ENCODE assay signal across 8 cellular contexts in the genomic region with DNA sequence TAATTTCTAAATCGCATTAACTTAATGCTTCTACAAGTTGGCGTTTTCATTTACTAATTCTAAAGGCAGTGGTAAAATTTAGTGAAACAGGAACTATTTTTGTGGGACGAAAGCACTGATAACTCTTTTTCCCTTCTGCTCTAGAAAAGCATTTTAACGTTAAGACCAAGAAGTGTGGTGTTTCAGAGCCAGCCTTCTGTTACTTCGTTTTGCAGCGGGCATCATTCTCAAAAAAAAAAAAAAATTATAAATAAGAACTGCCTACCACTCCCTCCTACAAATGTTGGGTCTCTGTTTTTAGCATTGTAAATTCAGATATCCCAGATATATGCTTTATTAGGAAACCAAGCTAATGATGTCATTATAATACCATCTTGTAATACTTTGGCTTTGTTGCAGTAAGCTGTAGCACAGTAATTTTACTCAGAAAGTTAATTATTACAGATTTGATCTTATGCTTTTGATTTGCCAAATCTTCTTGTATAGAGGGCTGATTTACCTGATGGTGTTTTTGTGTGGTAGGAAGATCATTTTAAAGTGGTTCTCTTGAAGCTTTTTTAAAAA. TPM values are rescaled to one million over a fixed set of nuclear protein-coding genes. Genes with fewer than 3 reads are reported as not detected.
DNase-seq lines count a peak whose midpoint lies in the region; ATAC-seq and TF ChIP-seq lines count a peak whose summit lies in the region.

No MANE protein-coding gene starts in this region.

- DNase-seq in BE2C = no peak
- DNase-seq in naive thymus-derived CD4-positive, alpha-beta T cell = peak in 1 of 9 donors; percentile 13
- DNase-seq in COLO829 (ENCODE audit: low spot score) = no peak
- DNase-seq in EL = no peak

- H3K27me3 Mint-ChIP-seq in IgD-negative memory B cell = no peaks in the 10 kb centered on the region
- H3K27me3 Mint-ChIP-seq in naive thymus-derived CD4-positive, alpha-beta T cell = no peaks in the 10 kb centered on the region

- peaks cover 3% of the 10 kb centered on the region for H3K36me3 Mint-ChIP-seq in IgD-negative memory B cell
- H3K36me3 Mint-ChIP-seq in naive thymus-derived CD4-positive, alpha-beta T cell = peaks cover 0 to 21% (median 0%) of the 10 kb centered on the region in 5 donors

- peak overlapping the region; percentile 23 for H3K27ac ChIP-seq in cingulate gyrus (ENCODE audit: low read depth, low read length)
- peak overlapping the region; percentile 97 for H3K27ac ChIP-seq in naive thymus-derived CD4-positive, alpha-beta T cell (ENCODE audit: low read depth, low read length)

- no peaks in the 10 kb centered on the region for H3K36me3 ChIP-seq in BE2C
- H3K36me3 ChIP-seq in naive thymus-derived CD4-positive, alpha-beta T cell (ENCODE audit: control insufficient read depth in 2 of 3, insufficient read depth in 3 of 3, low read length in 3 of 3) = peaks cover 0 to 4% (median 0%) of the 10 kb centered on the region in 3 experiments

- CTCF ChIA-PET in naive thymus-derived CD4-positive, alpha-beta T cell (lab: Charles Lee) = interaction anchor here (0.9 to 1.6 kb wide), 2 partner anchors 42 to 82 kb away, joined by 3 to 5 read pairs; no protein-coding TSS in a partner anchor

- H3K4me1 ChIP-seq in BE2C = peaks cover 2% of the 10 kb centered on the region; the same call in 1 of the 2 replicates
- H3K4me1 ChIP-seq in naive thymus-derived CD4-positive, alpha-beta T cell (ENCODE audit: control insufficient read depth in 2 of 2, insufficient read depth in 2 of 2, low read length in 2 of 2) = peaks cover 21 to 29% of the 10 kb centered on the region in 2 donors

- POLR2A ChIA-PET in naive thymus-derived CD4-positive, alpha-beta T cell (lab: Charles Lee) = interaction anchor here (0.6 to 2.4 kb wide), 5 partner anchors 14 to 1383 kb away, joined by 3 to 22 read pairs (median 5); no protein-coding TSS in a partner anchor

- H3K4me3 ChIP-seq in BE2C (ENCODE audit: low read depth, low read length) = peak overlapping the region; percentile 95
- peak overlapping the region; percentile 67 for H3K4me3 ChIP-seq in naive thymus-derived CD4-positive, alpha-beta T cell (ENCODE audit: low read length)

- intact Hi-C loops in naive thymus-derived CD4-positive, alpha-beta T cell (cut with micrococcal nuclease) = loop anchor here (1.0 to 10.0 kb wide), 18 partner anchors 8 to 1882 kb away; partner anchors contain the start of genes DCUN1D1 (in 2 of the 2), DNAJC19 (in 2 of the 2), FXR1 (in 2 of the 2) and MCCC1 (in 2 of the 2)

- no peak for TF ChIP-seq CTCF in BE2C (IDR thresholded peaks at IDR 0.05; ENCODE audit: low read depth, low read length)

- H3K4me3 Mint-ChIP-seq in IgD-negative memory B cell = peak overlapping the region; percentile 94 to 99 (median 97)
- peak overlapping the region; percentile 93 to 98 (median 96) for H3K4me3 Mint-ChIP-seq in naive thymus-derived CD4-positive, alpha-beta T cell

- no peaks in the 10 kb centered on the region for H3K9me3 ChIP-seq in BE2C
- no peaks in the 10 kb centered on the region for H3K9me3 ChIP-seq in naive thymus-derived CD4-positive, alpha-beta T cell (ENCODE audit: control insufficient read depth in 2 of 3, low read length in 3 of 3)

- H3K4me1 Mint-ChIP-seq in IgD-negative memory B cell = peaks cover 23 to 30% (median 30%) of the 10 kb centered on the region in 3 donors
- H3K4me1 Mint-ChIP-seq in naive thymus-derived CD4-positive, alpha-beta T cell = peaks cover 23 to 53% (median 39%) of the 10 kb centered on the region in 7 donors

- H3K27me3 ChIP-seq in BE2C = peaks cover 4% of the 10 kb centered on the region
- H3K27me3 ChIP-seq in naive thymus-derived CD4-positive, alpha-beta T cell (ENCODE audit: control insufficient read depth in 2 of 2, insufficient read depth in 2 of 2, low read length in 2 of 2) = no peaks in the 10 kb centered on the region

- no peaks in the 10 kb centered on the region for H3K9me3 Mint-ChIP-seq in IgD-negative memory B cell
- H3K9me3 Mint-ChIP-seq in naive thymus-derived CD4-positive, alpha-beta T cell = peaks cover 0 to 3% (median 0%) of the 10 kb centered on the region in 11 donors

- no peak for ATAC-seq in naive thymus-derived CD4-positive, alpha-beta T cell
- ATAC-seq in HG03175 (IDR thresholded peaks at IDR 0.05; ENCODE audit: unreplicated experiment) (no peak), GM18858 (IDR thresholded peaks at IDR 0.05; ENCODE audit: unreplicated experiment) (no peak)

- H3K27ac Mint-ChIP-seq in IgD-negative memory B cell = peak overlapping the region; percentile 96 to 99 (median 97)
- peak overlapping the region; percentile 82 to 98 (median 96) for H3K27ac Mint-ChIP-seq in naive thymus-derived CD4-positive, alpha-beta T cell

RNA-seq across cellular contexts. Expression of gene ATP11B, which starts 1.6 kb away (rescaled TPM):
- polyA plus RNA-seq in BE2C (2012; ENCODE audit: insufficient read depth, insufficient read length, low read depth) = 5.0 TPM
- polyA plus RNA-seq in IgD-negative memory B cell = 24.0 TPM
- 100 to 1,000 TPM; 111 to 136 (median 114) TPM for total RNA-seq in naive thymus-derived CD4-positive, alpha-beta T cell
- polyA plus RNA-seq in naive thymus-derived CD4-positive, alpha-beta T cell = 10 to 100 TPM; 28.4 to 48.7 TPM
